Comparison of ENCODE assay signal across 29 cellular contexts in genomic region chr12:81161680-81162079, GRCh38.
"Had no signal": no experiment of that assay in that cellular context is flagged by ENCODE, and none has a peak within 500 bp of the region (broad histone marks: within the 10 kb centered on the region; RNA-seq: fewer than 3 reads in every experiment).

No MANE protein-coding gene starts in this region.

- ATAC-seq: activated CD8-positive, alpha-beta T cell treated with anti-CD3 and anti-CD28 coated beads for 36 hours; activated naive CD4-positive, alpha-beta T cell treated with anti-CD3 and anti-CD28 coated beads, Interleukin-2, amount 50 U/mL, for 72 hours; body of pancreas had no signal

- H3K4me3 ChIP-seq: adrenal gland, body of pancreas, breast epithelium, Peyer's patch had no signal

- H3K9me3 ChIP-seq: adrenal gland, body of pancreas, breast epithelium, Peyer's patch had no signal

- H3K27me3 Mint-ChIP-seq: activated CD4-positive, alpha-beta T cell treated with anti-CD3 and anti-CD28 coated beads, Interleukin-2, amount 10 ng/mL, durations not matched to agents 24 days and 14 days; activated CD8-positive, alpha-beta T cell treated with anti-CD3 and anti-CD28 coated beads for 36 hours; IgD-negative memory B cell had no signal

- H3K36me3 ChIP-seq: adrenal gland, breast epithelium, Peyer's patch, WERI-Rb-1 had no signal

- H3K4me1 Mint-ChIP-seq: activated CD4-positive, alpha-beta T cell treated with anti-CD3 and anti-CD28 coated beads, Interleukin-2, amount 10 ng/mL, durations not matched to agents 24 days and 14 days; IgD-negative memory B cell had no signal

- H3K27ac Mint-ChIP-seq: activated CD4-positive, alpha-beta T cell treated with anti-CD3 and anti-CD28 coated beads, Interleukin-2, amount 10 ng/mL, durations not matched to agents 24 days and 14 days; activated CD8-positive, alpha-beta T cell treated with anti-CD3 and anti-CD28 coated beads for 36 hours; activated naive CD4-positive, alpha-beta T cell treated with anti-CD3 and anti-CD28 coated beads, Interleukin-2, amount 50 U/mL, for 72 hours; activated T-helper 2 cell treated with anti-CD3 and anti-CD28 coated beads, Interferon-gamma antibody, Interleukin-2, Interleukin-4, amounts not matched to agents 10 μg/mL and 5 μg/mL and 100 μg/mL, durations not matched to agents 14 hours and 24 hours and 36 hours; IgD-negative memory B cell had no signal

- DNase-seq: activated CD4-positive, alpha-beta T cell treated with anti-CD3 and anti-CD28 coated beads, Interleukin-2, amount 10 ng/mL, durations not matched to agents 24 days and 14 days; activated CD4-positive, alpha-beta T cell treated with anti-CD3 and anti-CD28 coated beads, Interleukin-2, amount 50 U/mL, for 4 hours; activated CD4-positive, CD25-positive, alpha-beta regulatory T cell; activated CD8-positive, alpha-beta T cell treated with anti-CD3 and anti-CD28 coated beads for 36 hours; activated gamma-delta T cell; activated naive CD4-positive, alpha-beta T cell treated with Interleukin-2 at 50 U/mL for 16 hours; activated T-cell treated with anti-CD3 and anti-CD28 coated beads, Interleukin-2, amount 50 U/mL, for 1 hour; adrenal gland; body of pancreas; Karpas-422; KBM-7; NCI-H1105; NCI-H1436; NCI-H1694; NCI-H1930; NCI-H2081 treated with DMSO at 0.1 percent for 48 hours; NCI-H226; NCI-H524 treated with DMSO at 0.1 percent for 48 hours; RPMI8226; SW 1271; T-helper 1 cell; T-helper 2 cell; T-helper 9 cell; WERI-Rb-1 had no signal

- H3K4me1 ChIP-seq: adrenal gland, body of pancreas, breast epithelium, Peyer's patch had no signal

- H3K36me3 Mint-ChIP-seq: activated naive CD4-positive, alpha-beta T cell treated with anti-CD3 and anti-CD28 coated beads, Interleukin-2, amount 50 U/mL, for 72 hours; IgD-negative memory B cell had no signal

- H3K27me3 ChIP-seq: adrenal gland, body of pancreas, breast epithelium, Peyer's patch had no signal

- H3K27ac ChIP-seq: adrenal gland, body of pancreas, breast epithelium, Peyer's patch, WERI-Rb-1 had no signal

- H3K9me3 Mint-ChIP-seq: activated CD4-positive, alpha-beta T cell treated with anti-CD3 and anti-CD28 coated beads, Interleukin-2, amount 10 ng/mL, durations not matched to agents 24 days and 14 days had no signal

- H3K4me3 Mint-ChIP-seq: activated CD4-positive, alpha-beta T cell treated with anti-CD3 and anti-CD28 coated beads, Interleukin-2, amount 10 ng/mL, durations not matched to agents 24 days and 14 days; activated CD8-positive, alpha-beta T cell treated with anti-CD3 and anti-CD28 coated beads for 36 hours; IgD-negative memory B cell had no signal
